In genomic region chr7:46486264-46487206, GRCh38 we compare ENCODE assay signal across 14 cellular contexts.
DNase-seq lines count a peak whose midpoint lies in the region; ATAC-seq and TF ChIP-seq lines count a peak whose summit lies in the region.
"Had no signal": no experiment of that assay in that cellular context is flagged by ENCODE, and none has a peak within 500 bp of the region (broad histone marks: within the 10 kb centered on the region; RNA-seq: fewer than 3 reads in every experiment).

No MANE protein-coding gene starts in this region.

- peak; percentile 82 for ATAC-seq in PC-3
- no peak for ATAC-seq in stimulated activated naive B cell treated with anti-CD40 and anti-IgM and Interleukin-4, amounts not matched to agents 10 μg/mL and 1 μg/mL and 100 μg/mL, for 72 hours (replicated peaks)
- ATAC-seq in GM21381 (IDR thresholded peaks at IDR 0.05; ENCODE audit: unreplicated experiment), result no peak
- ATAC-seq: stimulated activated effector memory CD8-positive, alpha-beta T cell treated with anti-CD3 and anti-CD28 coated beads, Interleukin-12 subunit alpha, Interleukin-12 subunit beta, amount 100 ng/mL, for 72 hours had no signal

- H4K20me1 ChIP-seq in PC-3 (ENCODE audit: low read length), result no peaks in the 10 kb centered on the region

- H3K9me2 ChIP-seq in PC-3 (replicated peaks; ENCODE audit: low read length), result no peaks in the 10 kb centered on the region

- no peaks in the 10 kb centered on the region for H3K36me3 Mint-ChIP-seq in stimulated activated naive B cell treated with anti-CD40 and anti-IgM and Interleukin-4, amounts not matched to agents 10 μg/mL and 1 μg/mL and 100 μg/mL, for 72 hours
- H3K36me3 Mint-ChIP-seq: stimulated activated effector memory CD8-positive, alpha-beta T cell treated with anti-CD3 and anti-CD28 coated beads, Interleukin-12 subunit alpha, Interleukin-12 subunit beta, amount 100 ng/mL, for 72 hours had no signal

- H3K9me3 Mint-ChIP-seq in stimulated activated naive B cell treated with anti-CD40 and anti-IgM and Interleukin-4, amounts not matched to agents 10 μg/mL and 1 μg/mL and 100 μg/mL, for 72 hours, result peaks cover 5 to 7% of the 10 kb centered on the region in 2 donors

- CTCF ChIA-PET in PC-3 (lab: Charles Lee), result no interaction called here

- H3K27ac ChIP-seq in PC-3 (ENCODE audit: low read length), result peak overlapping the region; percentile 88
- H3K27ac ChIP-seq: cardiac muscle cell, HL-60, right lobe of liver, SJCRH30 had no signal

- no peak overlapping the region for H3K4me3 Mint-ChIP-seq in stimulated activated naive B cell treated with anti-CD40 and anti-IgM and Interleukin-4, amounts not matched to agents 10 μg/mL and 1 μg/mL and 100 μg/mL, for 72 hours
- H3K4me3 Mint-ChIP-seq: immature natural killer cell; stimulated activated effector memory CD8-positive, alpha-beta T cell treated with anti-CD3 and anti-CD28 coated beads, Interleukin-12 subunit alpha, Interleukin-12 subunit beta, amount 100 ng/mL, for 72 hours had no signal

- 0 out of 2 replicates have a peak overlapping the region, but pooled peaks have one; percentile 21 for H2AFZ ChIP-seq in PC-3 (ENCODE audit: low read length)

- peaks cover 39% of the 10 kb centered on the region for H3K4me1 ChIP-seq in PC-3 (ENCODE audit: insufficient read depth, low read length)
- H3K4me1 ChIP-seq: right lobe of liver, SJCRH30 had no signal

- TF ChIP-seq CTCF in AG09309 (IDR thresholded peaks at IDR 0.05; ENCODE audit: control insufficient read depth, insufficient read depth, low read depth, low read length, missing control alignments) (no peak), PC-3 (conservative IDR thresholded peaks at IDR 0.05; ENCODE audit: low read depth, low read length) (no peak)

- H3K4me3 ChIP-seq in AG09309 (ENCODE audit: control insufficient read depth, low read depth, low read length) (no peak overlapping the region), PC-3 (ENCODE audit: low read length) (peak overlapping the region; percentile 7; the same call in 1 of the 2 replicates)
- H3K4me3 ChIP-seq: cardiac muscle cell, right lobe of liver, SJCRH30 had no signal

- DNase-seq in AG09309 (ENCODE audit: low read depth) (peak; percentile 66), PC-3 (peak; percentile 80), fibroblast of gingiva (ENCODE audit: low read depth) (peak; percentile 31), myocyte (ENCODE audit: low read depth) (peak; percentile 29), DMS153 treated with DMSO at 0.1 percent for 48 hours (lab: John Stamatoyannopoulos, UW; ENCODE audit: unreplicated experiment) (no peak), NCI-H1105 (lab: John Stamatoyannopoulos, UW) (no peak)
- DNase-seq in stimulated activated naive B cell treated with anti-CD40 and anti-IgM and Interleukin-4, amounts not matched to agents 10 μg/mL and 1 μg/mL and 100 μg/mL, for 72 hours, result no peak
- DNase-seq: immature natural killer cell, SJCRH30 had no signal

- H3K27me3 ChIP-seq in PC-3 (ENCODE audit: low read length), result no peaks in the 10 kb centered on the region
- H3K27me3 ChIP-seq: cardiac muscle cell, right lobe of liver, SJCRH30 had no signal

- no peaks in the 10 kb centered on the region for H3K4me1 Mint-ChIP-seq in stimulated activated naive B cell treated with anti-CD40 and anti-IgM and Interleukin-4, amounts not matched to agents 10 μg/mL and 1 μg/mL and 100 μg/mL, for 72 hours
- H3K4me1 Mint-ChIP-seq: immature natural killer cell; stimulated activated effector memory CD8-positive, alpha-beta T cell treated with anti-CD3 and anti-CD28 coated beads, Interleukin-12 subunit alpha, Interleukin-12 subunit beta, amount 100 ng/mL, for 72 hours had no signal

- peak overlapping the region; percentile 43 for H3K9ac ChIP-seq in PC-3 (ENCODE audit: low read length)

- TSS peak; percentile 74 for BruUV-seq in PC-3 (replicated peaks; lab: Mats Ljungman, UMichigan)

- H3F3A ChIP-seq in PC-3 (ENCODE audit: low read length, unreplicated experiment), result no peaks in the 10 kb centered on the region

- H3K36me3 ChIP-seq in PC-3 (ENCODE audit: low read depth, low read length), result no peaks in the 10 kb centered on the region
- H3K36me3 ChIP-seq: cardiac muscle cell, right lobe of liver, SJCRH30 had no signal

- intact Hi-C loops in PC-3 (cut with micrococcal nuclease), result loop anchor here (1.0 to 5.0 kb wide), 6 partner anchors 9 to 446 kb away; no protein-coding TSS in a partner anchor

- POLR2A ChIA-PET in PC-3 (lab: Charles Lee; ENCODE audit: unreplicated experiment), result no interaction called here

- no peaks in the 10 kb centered on the region for H3K27me3 Mint-ChIP-seq in stimulated activated naive B cell treated with anti-CD40 and anti-IgM and Interleukin-4, amounts not matched to agents 10 μg/mL and 1 μg/mL and 100 μg/mL, for 72 hours

- no peak overlapping the region for H3K27ac Mint-ChIP-seq in stimulated activated naive B cell treated with anti-CD40 and anti-IgM and Interleukin-4, amounts not matched to agents 10 μg/mL and 1 μg/mL and 100 μg/mL, for 72 hours
- H3K27ac Mint-ChIP-seq: immature natural killer cell; stimulated activated effector memory CD8-positive, alpha-beta T cell treated with anti-CD3 and anti-CD28 coated beads, Interleukin-12 subunit alpha, Interleukin-12 subunit beta, amount 100 ng/mL, for 72 hours had no signal

- H3K9me3 ChIP-seq in PC-3 (ENCODE audit: low read length), result no peaks in the 10 kb centered on the region
- H3K9me3 ChIP-seq: right lobe of liver, SJCRH30 had no signal

- no peaks in the 10 kb centered on the region for H3K79me2 ChIP-seq in PC-3 (ENCODE audit: low read length)

- H3K4me2 ChIP-seq in PC-3 (ENCODE audit: low read length), result peak overlapping the region; percentile 39

Comparison
In these comparisons a context has a peak if more than half of its experiments do, and no peak if none do; other contexts are left out.
1. DNase-seq: peak in AG09309 (single experiment), PC-3 (single experiment), fibroblast of gingiva (single experiment) and myocyte (single experiment); none in stimulated activated naive B cell treated with anti-CD40 and anti-IgM and Interleukin-4, amounts not matched to agents 10 μg/mL and 1 μg/mL and 100 μg/mL, for 72 hours (single experiment), DMS153 treated with DMSO at 0.1 percent for 48 hours (single experiment) and NCI-H1105 (single experiment).